ENCODE assay signal across 35 cellular contexts in the genomic region with DNA sequence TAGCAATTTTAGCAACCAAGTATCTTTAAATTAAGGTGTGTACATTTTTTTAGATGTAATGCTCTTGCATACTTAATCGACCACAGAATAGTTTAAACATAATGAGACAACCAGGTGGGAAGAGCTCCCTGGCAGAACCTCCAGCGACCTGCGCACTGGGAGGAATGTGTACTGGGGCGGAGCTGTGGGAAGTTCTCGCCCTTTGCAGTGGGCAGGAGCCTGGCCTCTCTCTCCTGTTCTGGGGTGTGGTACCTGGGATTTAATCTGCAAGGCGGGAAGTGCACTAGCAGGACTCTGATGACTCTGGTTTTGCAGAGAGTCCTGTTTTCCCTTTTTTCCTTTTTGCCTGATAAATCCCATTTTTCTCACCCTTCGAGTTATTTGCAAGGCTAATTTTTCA.
"Had no signal": no experiment of that assay in that cellular context is flagged by ENCODE, and none has a peak within 500 bp of the region (broad histone marks: within the 10 kb centered on the region; RNA-seq: fewer than 3 reads in every experiment).

No MANE protein-coding gene starts in this region.

- H3K27ac ChIP-seq: adrenal gland, cardiac muscle cell, colonic mucosa, gastroesophageal sphincter, neutrophil, ovary, prostate gland, skin epidermis, suprapubic skin, tibial artery, WERI-Rb-1 had no signal

- H3K4me3 ChIP-seq: adrenal gland, cardiac muscle cell, colonic mucosa, gastroesophageal sphincter, ovary, prostate gland, skin epidermis, suprapubic skin, tibial artery had no signal

- H3K9me3 ChIP-seq: adrenal gland, colonic mucosa, gastroesophageal sphincter, neutrophil, ovary, prostate gland, suprapubic skin, tibial artery had no signal

- H3K36me3 ChIP-seq: adrenal gland, cardiac muscle cell, colonic mucosa, gastroesophageal sphincter, neutrophil, ovary, prostate gland, suprapubic skin, tibial artery, WERI-Rb-1 had no signal

- H3K4me1 ChIP-seq: adrenal gland, colonic mucosa, prostate gland, suprapubic skin had no signal

- FAIRE-seq: keratinocyte had no signal

- ATAC-seq: gastroesophageal sphincter; left cardiac atrium; sciatic nerve; stimulated activated naive B cell treated with anti-CD40 and anti-IgM and Interleukin-4, amounts not matched to agents 10 μg/mL and 1 μg/mL and 100 μg/mL, for 72 hours; T-helper 17 cell had no signal

- H3K27me3 ChIP-seq: adrenal gland, colonic mucosa, gastroesophageal sphincter, ovary, suprapubic skin, tibial artery had no signal

- DNase-seq: activated CD4-positive, alpha-beta memory T cell treated with anti-CD3 and anti-CD28 coated beads for 36 hours; activated CD4-positive, alpha-beta T cell treated with anti-CD3 and anti-CD28 coated beads, Interleukin-2, amount 10 ng/mL, durations not matched to agents 24 days and 14 days; activated CD4-positive, CD25-positive, alpha-beta regulatory T cell treated with anti-CD3 and anti-CD28 coated beads, Interleukin-2, amount 50 U/mL, for 72 hours; activated CD8-positive, alpha-beta memory T cell treated with anti-CD3 and anti-CD28 coated beads, Interleukin-2, amount 50 U/mL, for 4 hours; activated effector memory CD4-positive, alpha-beta T cell treated with anti-CD3 and anti-CD28 coated beads, Interleukin-2, amount 50 U/mL, for 16 hours; activated naive CD4-positive, alpha-beta T cell treated with anti-CD3 and anti-CD28 coated beads for 36 hours; activated naive CD8-positive, alpha-beta T cell treated with anti-CD3 and anti-CD28 coated beads for 36 hours; activated T-cell treated with anti-CD3 and anti-CD28 coated beads, Interleukin-2, amount 50 U/mL, for 1 hour; adrenal gland; aorta; cerebellar nuclear complex; colonic mucosa; effector CD8-positive, alpha-beta T cell; hippocampal formation; left cardiac atrium; mammary epithelial cell; naive B cell; nephron progenitor cell; ovary; retina; stimulated activated CD4-positive, alpha-beta T cell treated with anti-CD3 and anti-CD28 coated beads, Interleukin-4, amount 100 ng/mL, for 4 hours; stimulated activated CD8-positive, alpha-beta memory T cell treated with anti-CD3 and anti-CD28 coated beads, Interleukin-4, amount 100 ng/mL, for 48 hours; stimulated activated naive B cell treated with anti-CD40 and anti-IgM and Interleukin-4, amounts not matched to agents 10 μg/mL and 1 μg/mL and 100 μg/mL, for 72 hours; T-helper 17 cell; T1000; tibial artery; WERI-Rb-1 had no signal
